Comparison of ENCODE assay signal across 1 cellular context in genomic region chr20:8427419-8428065, GRCh38.
TF ChIP-seq lines count a peak whose summit lies in the region.

No MANE protein-coding gene starts in this region.

TF ChIP-seq in SK-N-SH, 30 proteins besides CTCF, POLR2A, EP300 and RAD21 (continued from another document):
- TF ChIP-seq, protein P1, sequence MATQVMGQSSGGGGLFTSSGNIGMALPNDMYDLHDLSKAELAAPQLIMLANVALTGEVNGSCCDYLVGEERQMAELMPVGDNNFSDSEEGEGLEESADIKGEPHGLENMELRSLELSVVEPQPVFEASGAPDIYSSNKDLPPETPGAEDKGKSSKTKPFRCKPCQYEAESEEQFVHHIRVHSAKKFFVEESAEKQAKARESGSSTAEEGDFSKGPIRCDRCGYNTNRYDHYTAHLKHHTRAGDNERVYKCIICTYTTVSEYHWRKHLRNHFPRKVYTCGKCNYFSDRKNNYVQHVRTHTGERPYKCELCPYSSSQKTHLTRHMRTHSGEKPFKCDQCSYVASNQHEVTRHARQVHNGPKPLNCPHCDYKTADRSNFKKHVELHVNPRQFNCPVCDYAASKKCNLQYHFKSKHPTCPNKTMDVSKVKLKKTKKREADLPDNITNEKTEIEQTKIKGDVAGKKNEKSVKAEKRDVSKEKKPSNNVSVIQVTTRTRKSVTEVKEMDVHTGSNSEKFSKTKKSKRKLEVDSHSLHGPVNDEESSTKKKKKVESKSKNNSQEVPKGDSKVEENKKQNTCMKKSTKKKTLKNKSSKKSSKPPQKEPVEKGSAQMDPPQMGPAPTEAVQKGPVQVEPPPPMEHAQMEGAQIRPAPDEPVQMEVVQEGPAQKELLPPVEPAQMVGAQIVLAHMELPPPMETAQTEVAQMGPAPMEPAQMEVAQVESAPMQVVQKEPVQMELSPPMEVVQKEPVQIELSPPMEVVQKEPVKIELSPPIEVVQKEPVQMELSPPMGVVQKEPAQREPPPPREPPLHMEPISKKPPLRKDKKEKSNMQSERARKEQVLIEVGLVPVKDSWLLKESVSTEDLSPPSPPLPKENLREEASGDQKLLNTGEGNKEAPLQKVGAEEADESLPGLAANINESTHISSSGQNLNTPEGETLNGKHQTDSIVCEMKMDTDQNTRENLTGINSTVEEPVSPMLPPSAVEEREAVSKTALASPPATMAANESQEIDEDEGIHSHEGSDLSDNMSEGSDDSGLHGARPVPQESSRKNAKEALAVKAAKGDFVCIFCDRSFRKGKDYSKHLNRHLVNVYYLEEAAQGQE (IDR thresholded peaks at IDR 0.05; ENCODE audit: low read depth, low read length), result no peak
